ENCODE assay signal across 1 cellular context in the genomic region with DNA sequence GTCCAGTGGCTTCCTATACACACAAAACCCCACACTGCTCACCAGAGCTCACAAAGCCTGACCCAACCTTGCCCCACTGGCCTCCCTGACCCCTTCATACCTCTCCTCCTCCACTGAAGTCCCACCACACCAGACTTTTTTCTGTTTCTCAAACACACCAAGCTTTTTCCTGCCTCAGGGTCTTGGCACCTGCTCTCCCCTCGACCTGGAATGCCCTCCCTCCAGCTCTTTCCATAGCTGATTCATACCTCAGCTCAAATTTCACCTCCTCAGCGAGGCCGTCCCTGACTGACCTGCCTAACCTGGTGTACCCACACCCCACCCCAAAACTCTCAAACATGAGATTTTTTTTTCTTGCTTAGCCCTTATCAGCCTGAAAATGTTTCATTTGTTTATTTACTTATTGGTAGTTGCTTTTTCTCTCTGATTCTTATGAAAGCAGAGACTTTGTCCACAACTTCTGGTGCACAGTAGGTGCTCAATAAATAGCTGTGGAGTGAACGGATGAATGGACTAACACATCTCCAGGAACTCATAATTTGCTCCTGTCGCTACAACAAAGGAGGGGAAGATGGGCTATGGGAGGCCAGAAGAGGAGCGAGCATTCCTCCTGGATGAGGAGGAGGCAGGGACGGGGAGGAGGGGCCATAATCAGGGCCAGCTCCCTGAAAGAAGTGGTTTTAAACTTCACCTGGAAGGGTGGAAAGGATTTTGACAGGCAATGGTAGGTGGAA.
TF ChIP-seq lines count a peak whose summit lies in the region.

No MANE protein-coding gene starts in this region.

TF ChIP-seq in HEK293, 187 proteins besides CTCF, POLR2A, EP300 and RAD21 (continued from another document):
- TF ChIP-seq, protein P1, sequence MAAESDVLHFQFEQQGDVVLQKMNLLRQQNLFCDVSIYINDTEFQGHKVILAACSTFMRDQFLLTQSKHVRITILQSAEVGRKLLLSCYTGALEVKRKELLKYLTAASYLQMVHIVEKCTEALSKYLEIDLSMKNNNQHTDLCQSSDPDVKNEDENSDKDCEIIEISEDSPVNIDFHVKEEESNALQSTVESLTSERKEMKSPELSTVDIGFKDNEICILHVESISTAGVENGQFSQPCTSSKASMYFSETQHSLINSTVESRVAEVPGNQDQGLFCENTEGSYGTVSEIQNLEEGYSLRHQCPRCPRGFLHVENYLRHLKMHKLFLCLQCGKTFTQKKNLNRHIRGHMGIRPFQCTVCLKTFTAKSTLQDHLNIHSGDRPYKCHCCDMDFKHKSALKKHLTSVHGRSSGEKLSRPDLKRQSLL (tag by site-specific recombination; IDR thresholded peaks at IDR 0.05), result no peak
- 0 out of 2 replicates have a peak, but pooled peaks have one; percentile 44 for TF ChIP-seq ZNF16 (tag by site-specific recombination; IDR thresholded peaks at IDR 0.05; ENCODE audit: low read depth)
- TF ChIP-seq ZNF629 (tag by site-specific recombination; IDR thresholded peaks at IDR 0.05), result no peak
- TF ChIP-seq ZNF623 (tag by site-specific recombination; IDR thresholded peaks at IDR 0.05), result peak; percentile 86
